ENCODE assay signal across 21 cellular contexts in genomic region chrX:130287071-130287770, GRCh38. TPM values are rescaled to one million over a fixed set of nuclear protein-coding genes. Genes with fewer than 3 reads are reported as not detected.
DNase-seq lines count a peak whose midpoint lies in the region; ATAC-seq, FAIRE-seq and TF ChIP-seq lines count a peak whose summit lies in the region.
"Had no signal": no experiment of that assay in that cellular context is flagged by ENCODE, and none has a peak within 500 bp of the region (broad histone marks: within the 10 kb centered on the region; RNA-seq: fewer than 3 reads in every experiment).

No MANE protein-coding gene starts in this region.

- TF ChIP-seq CTCF in HFFc6 (IDR thresholded peaks at IDR 0.05) (no peak), WI38 (IDR thresholded peaks at IDR 0.05; ENCODE audit: low read depth, low read length) (no peak)

- no peaks in the 10 kb centered on the region for H3K36me3 Mint-ChIP-seq in HFFc6 (ENCODE audit: low read depth)
- H3K36me3 Mint-ChIP-seq: CD4-positive, alpha-beta memory T cell had no signal

- H3K4me3 Mint-ChIP-seq in HFFc6, result peak overlapping the region; percentile 71; the same call in 1 of the 2 replicates
- H3K4me3 Mint-ChIP-seq: H9 had no signal

- H3K27ac Mint-ChIP-seq in HFFc6, result no peak overlapping the region
- H3K27ac Mint-ChIP-seq: H9 had no signal

- FAIRE-seq in small intestine (lab: Jason Lieb, UNC), result no peak
- FAIRE-seq: GM12878 had no signal

- 22 to 59% (median 39%) methylated on average over 11 of the region's 11 CpGs for WGBS in small intestine, 3 donors

- DNase-seq in HFFc6 (no peak), left lobe of liver (ENCODE audit: low spot score) (peak; percentile 48), small intestine (peak; percentile 75), putamen (ENCODE audit: low spot score) (no peak), AG20443 (ENCODE audit: low spot score) (no peak), hypothalamus (lab: John Stamatoyannopoulos, UW) (no peak)
- DNase-seq: CD4-positive, alpha-beta memory T cell; DND-41; H9; NCI-H1417; NCI-H1694 treated with DMSO at 0.1 percent for 48 hours; NCI-H446 treated with DMSO at 0.1 percent for 48 hours; NCI-H526 treated with DMSO at 0.1 percent for 48 hours; T-helper 1 cell had no signal

- no peaks in the 10 kb centered on the region for H3K27me3 ChIP-seq in small intestine (ENCODE audit: control insufficient read depth in 2 of 2, insufficient read depth in 2 of 2, low read length in 2 of 2)

- H3K4me1 Mint-ChIP-seq in HFFc6 (ENCODE audit: low read depth), result peaks cover 5% of the 10 kb centered on the region; the same call in 1 of the 2 replicates
- H3K4me1 Mint-ChIP-seq: H9 had no signal

- peak; percentile 94 for ATAC-seq in left lobe of liver
- ATAC-seq: GM12878, Panc1 had no signal

- no peaks in the 10 kb centered on the region for H3K36me3 ChIP-seq in small intestine (ENCODE audit: control insufficient read depth in 2 of 2, insufficient read depth in 2 of 2, low read length in 2 of 2)
- H3K36me3 ChIP-seq: BLaER1 treated with 17β-estradiol and CSF1 and Interleukin-3, amounts not matched to agents 10 nM and 100 nM had no signal

- H3K27ac ChIP-seq in small intestine (ENCODE audit: low read depth in 1 of 2, low read length in 1 of 2), result no peak overlapping the region
- H3K27ac ChIP-seq: BLaER1 treated with 17β-estradiol and CSF1 and Interleukin-3, amounts not matched to agents 10 nM and 100 nM; HL-60; KMS-11 had no signal

- H3K9me3 ChIP-seq in small intestine (ENCODE audit: control insufficient read depth, low read depth), result no peaks in the 10 kb centered on the region
- H3K9me3 ChIP-seq: Caco-2 had no signal

- no peaks in the 10 kb centered on the region for H3K4me1 ChIP-seq in small intestine (ENCODE audit: control insufficient read depth in 2 of 2, insufficient read depth in 1 of 2, low read depth in 1 of 2, low read length in 1 of 2)
- H3K4me1 ChIP-seq: BLaER1 treated with 17β-estradiol and CSF1 and Interleukin-3, amounts not matched to agents 10 nM and 100 nM; Caco-2 had no signal

- H3K4me3 ChIP-seq in WI38 (ENCODE audit: low read depth, low read length) (peak overlapping the region; percentile 35), small intestine (ENCODE audit: low read depth in 1 of 2, low read length in 2 of 2) (peak overlapping the region in 1 of 2 donors; percentile 23)
- H3K4me3 ChIP-seq: BLaER1 treated with 17β-estradiol and CSF1 and Interleukin-3, amounts not matched to agents 10 nM and 100 nM; GM12878 had no signal

- no peaks in the 10 kb centered on the region for H3K9me3 Mint-ChIP-seq in HFFc6

- H3K27me3 Mint-ChIP-seq in HFFc6 (ENCODE audit: insufficient read depth), result no peaks in the 10 kb centered on the region; the same call in 1 of the 2 replicates
- H3K27me3 Mint-ChIP-seq: CD4-positive, alpha-beta memory T cell had no signal

RNA-seq across cellular contexts. Expression of gene ZNF280C, which starts 18.5 kb away (rescaled TPM):
- total RNA-seq in HFFc6 (2021; fragmentation: NEBNext Ultra II Directional; extraction: Animal tissue kit (Norgen Biotek cat#: 25700)), result 1 to 10 TPM; 5.6 to 7.1 (median 6.6) TPM
- 1.1 TPM for total RNA-seq in left lobe of liver
- polyA plus RNA-seq in small intestine, result 1 to 10 TPM in 1 of 3 donors, under 1 TPM in 2; 0.45 to 1.1 (median 0.54) TPM

RNA-seq across cellular contexts. Expression of gene SLC25A14, which starts 52.5 kb away (rescaled TPM):
- total RNA-seq in HFFc6 (2021; fragmentation: NEBNext Ultra II Directional; extraction: Animal tissue kit (Norgen Biotek cat#: 25700)), result 10 to 100 TPM; 10.9 to 16.4 (median 13.2) TPM
- total RNA-seq in left lobe of liver, result 2.3 TPM
- 1 to 10 TPM; 7.3 to 9.1 (median 7.4) TPM for polyA plus RNA-seq in small intestine

Comparison
In these comparisons a context has a peak if more than half of its experiments do, and no peak if none do; other contexts are left out.
1. DNase-seq: peak in left lobe of liver (single experiment) and small intestine (single experiment); none in HFFc6 (single experiment), putamen (single experiment), AG20443 (single experiment) and hypothalamus (0 of 51).